In the genomic region with DNA sequence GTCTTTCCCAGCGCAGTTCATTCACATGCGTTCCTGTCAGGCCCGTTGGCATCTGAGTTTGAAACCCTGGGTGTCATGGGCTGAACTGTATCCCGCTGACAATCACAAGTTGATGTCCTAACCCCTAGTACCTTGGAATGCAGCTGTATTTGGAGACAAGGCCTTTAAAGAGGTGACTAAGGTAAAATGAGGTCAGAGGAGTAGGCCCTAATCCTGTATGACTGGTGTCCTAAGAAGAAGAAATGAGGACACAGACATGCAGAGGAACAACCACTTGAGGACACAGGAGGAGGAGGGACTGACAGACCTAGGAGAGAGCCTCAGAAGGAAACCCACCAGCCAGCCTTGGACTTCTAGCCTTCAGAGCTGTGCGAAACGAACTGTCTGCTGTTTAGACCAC, we compare ENCODE assay signal across 20 cellular contexts. TPM values are rescaled to one million over a fixed set of nuclear protein-coding genes. Genes with fewer than 3 reads are reported as not detected.
A peak's percentile ranks its signal among the peaks of the same experiment; 100 is the strongest.
DNase-seq lines count a peak whose midpoint lies in the region; ATAC-seq, FAIRE-seq and TF ChIP-seq lines count a peak whose summit lies in the region.
"Had no signal": no experiment of that assay in that cellular context is flagged by ENCODE, and none has a peak within 500 bp of the region (broad histone marks: within the 10 kb centered on the region; RNA-seq: fewer than 3 reads in every experiment).

No MANE protein-coding gene starts in this region.

- no peak for TF ChIP-seq CTCF in osteoblast (IDR thresholded peaks at IDR 0.05; ENCODE audit: extremely low read depth, low read depth, low read length)
- no peak for TF ChIP-seq CTCF in ascending aorta (IDR thresholded peaks at IDR 0.05)

- no peak overlapping the region for H3K4me2 ChIP-seq in osteoblast (ENCODE audit: insufficient read depth, low read length)

- H3K27me3 Mint-ChIP-seq in activated T-cell treated with anti-CD3 and anti-CD28 coated beads, Interleukin-2, amount 50 U/mL, for 24 hours: no peaks in the 10 kb centered on the region
- H3K27me3 Mint-ChIP-seq in activated T-helper 1 cell treated with anti-CD3 and anti-CD28 coated beads, Interleukin-12 subunit alpha, Interleukin-12 subunit beta, Interleukin-2, Interleukin-4 antibody, amounts not matched to agents 30 ng/mL and 10 ng/mL and 1 ng/mL, durations not matched to agents 14 hours and 24 hours and 36 hours (ENCODE audit: insufficient read depth): no peaks in the 10 kb centered on the region
- H3K27me3 Mint-ChIP-seq: activated CD4-positive, alpha-beta T cell treated with anti-CD3 and anti-CD28 coated beads, Interleukin-2, amount 10 ng/mL, durations not matched to agents 7 days and 5 days had no signal

- H3K4me1 Mint-ChIP-seq in activated T-cell treated with anti-CD3 and anti-CD28 coated beads, Interleukin-2, amount 50 U/mL, for 24 hours (ENCODE audit: low read depth): peaks cover 56% of the 10 kb centered on the region
- H3K4me1 Mint-ChIP-seq in activated T-helper 1 cell treated with anti-CD3 and anti-CD28 coated beads, Interleukin-12 subunit alpha, Interleukin-12 subunit beta, Interleukin-2, Interleukin-4 antibody, amounts not matched to agents 30 ng/mL and 10 ng/mL and 1 ng/mL, durations not matched to agents 14 hours and 24 hours and 36 hours (ENCODE audit: low read depth): peaks cover 24% of the 10 kb centered on the region

- H3K27ac ChIP-seq in osteoblast (ENCODE audit: low read depth, low read length): no peak overlapping the region
- no peak overlapping the region for H3K27ac ChIP-seq in ascending aorta
- H3K27ac ChIP-seq: upper lobe of left lung had no signal

- peaks cover 9% of the 10 kb centered on the region for H3K79me2 ChIP-seq in osteoblast (ENCODE audit: insufficient read depth, low read length)

- no peaks in the 10 kb centered on the region for H3K9me3 Mint-ChIP-seq in activated T-cell treated with anti-CD3 and anti-CD28 coated beads, Interleukin-2, amount 50 U/mL, for 24 hours
- no peaks in the 10 kb centered on the region for H3K9me3 Mint-ChIP-seq in activated T-helper 1 cell treated with anti-CD3 and anti-CD28 coated beads, Interleukin-12 subunit alpha, Interleukin-12 subunit beta, Interleukin-2, Interleukin-4 antibody, amounts not matched to agents 30 ng/mL and 10 ng/mL and 1 ng/mL, durations not matched to agents 14 hours and 24 hours and 36 hours
- H3K9me3 Mint-ChIP-seq: activated CD4-positive, alpha-beta T cell treated with anti-CD3 and anti-CD28 coated beads, Interleukin-2, amount 10 ng/mL, durations not matched to agents 7 days and 5 days had no signal

- intact Hi-C loops in activated T-helper 1 cell treated with anti-CD3 and anti-CD28 coated beads, Interleukin-12 subunit alpha, Interleukin-12 subunit beta, Interleukin-2, Interleukin-4 antibody, amounts not matched to agents 30 ng/mL and 10 ng/mL and 1 ng/mL, durations not matched to agents 14 hours and 24 hours and 36 hours (cut with micrococcal nuclease): no loop called here
- intact Hi-C loops in ascending aorta (cut with DNase I) (no loop called here), left colon (cut with DNase I, micrococcal nuclease) (no loop called here)

- ATAC-seq in left colon (no peak), GM21447 (IDR thresholded peaks at IDR 0.05; ENCODE audit: unreplicated experiment) (no peak)
- ATAC-seq: right cardiac atrium had no signal

- peak overlapping the region; percentile 82 for H3K27ac Mint-ChIP-seq in activated T-cell treated with anti-CD3 and anti-CD28 coated beads, Interleukin-2, amount 50 U/mL, for 24 hours
- H3K27ac Mint-ChIP-seq in activated T-helper 1 cell treated with anti-CD3 and anti-CD28 coated beads, Interleukin-12 subunit alpha, Interleukin-12 subunit beta, Interleukin-2, Interleukin-4 antibody, amounts not matched to agents 30 ng/mL and 10 ng/mL and 1 ng/mL, durations not matched to agents 14 hours and 24 hours and 36 hours: peak overlapping the region; percentile 50
- H3K27ac Mint-ChIP-seq: activated CD4-positive, alpha-beta T cell treated with anti-CD3 and anti-CD28 coated beads, Interleukin-2, amount 10 ng/mL, durations not matched to agents 7 days and 5 days had no signal

- H3K36me3 ChIP-seq in osteoblast (ENCODE audit: insufficient read depth, low read length) (peaks cover 41% of the 10 kb centered on the region), ascending aorta (peaks cover 13 to 49% of the 10 kb centered on the region in 2 donors)

- no peak overlapping the region for H2AFZ ChIP-seq in osteoblast (ENCODE audit: low read length)

- H3K4me3 Mint-ChIP-seq in activated T-cell treated with anti-CD3 and anti-CD28 coated beads, Interleukin-2, amount 50 U/mL, for 24 hours: no peak overlapping the region
- no peak overlapping the region for H3K4me3 Mint-ChIP-seq in activated T-helper 1 cell treated with anti-CD3 and anti-CD28 coated beads, Interleukin-12 subunit alpha, Interleukin-12 subunit beta, Interleukin-2, Interleukin-4 antibody, amounts not matched to agents 30 ng/mL and 10 ng/mL and 1 ng/mL, durations not matched to agents 14 hours and 24 hours and 36 hours
- H3K4me3 Mint-ChIP-seq: activated CD4-positive, alpha-beta T cell treated with anti-CD3 and anti-CD28 coated beads, Interleukin-2, amount 10 ng/mL, durations not matched to agents 7 days and 5 days had no signal

- peaks cover 3% of the 10 kb centered on the region for H3K4me1 ChIP-seq in osteoblast (ENCODE audit: insufficient read depth, low read length)
- H3K4me1 ChIP-seq in ascending aorta: no peaks in the 10 kb centered on the region

- peak; percentile 72 for FAIRE-seq in HTR-8/SVneo (lab: Jason Lieb, UNC)
- FAIRE-seq: A204.1, H54 had no signal

- H3K4me3 ChIP-seq in osteoblast (ENCODE audit: insufficient read depth, low read length) (no peak overlapping the region), ascending aorta (no peak overlapping the region)
- H3K4me3 ChIP-seq: upper lobe of left lung had no signal

- peaks cover 58% of the 10 kb centered on the region for H4K20me1 ChIP-seq in osteoblast (ENCODE audit: insufficient read depth, low read length)

- H3K9me3 ChIP-seq in osteoblast (ENCODE audit: low read depth, low read length) (no peaks in the 10 kb centered on the region), ascending aorta (no peaks in the 10 kb centered on the region)
- H3K9me3 ChIP-seq: BE2C, upper lobe of left lung had no signal

- H3K36me3 Mint-ChIP-seq in activated T-cell treated with anti-CD3 and anti-CD28 coated beads, Interleukin-2, amount 50 U/mL, for 24 hours (ENCODE audit: low read depth): peaks cover 80% of the 10 kb centered on the region
- H3K36me3 Mint-ChIP-seq in activated T-helper 1 cell treated with anti-CD3 and anti-CD28 coated beads, Interleukin-12 subunit alpha, Interleukin-12 subunit beta, Interleukin-2, Interleukin-4 antibody, amounts not matched to agents 30 ng/mL and 10 ng/mL and 1 ng/mL, durations not matched to agents 14 hours and 24 hours and 36 hours (ENCODE audit: low read depth): peaks cover 37% of the 10 kb centered on the region

- no peaks in the 10 kb centered on the region for H3K27me3 ChIP-seq in osteoblast (ENCODE audit: insufficient read depth, low read length)
- no peaks in the 10 kb centered on the region for H3K27me3 ChIP-seq in ascending aorta
- H3K27me3 ChIP-seq: BE2C, upper lobe of left lung had no signal

- DNase-seq in activated T-cell treated with anti-CD3 and anti-CD28 coated beads, Interleukin-2, amount 50 U/mL, for 24 hours: no peak
- DNase-seq in activated T-cell treated with anti-CD3 and anti-CD28 coated beads for 4 hours (no peak), HTR-8/SVneo (ENCODE audit: insufficient read length, low spot score) (no peak), osteoblast (ENCODE audit: insufficient read length, low spot score, missing footprints) (peak; percentile 47), ascending aorta (ENCODE audit: low spot score in 2 of 2) (no peak), left colon (no peak)
- DNase-seq in activated T-helper 1 cell treated with anti-CD3 and anti-CD28 coated beads, Interleukin-12 subunit alpha, Interleukin-12 subunit beta, Interleukin-2, Interleukin-4 antibody, amounts not matched to agents 30 ng/mL and 10 ng/mL and 1 ng/mL, durations not matched to agents 14 hours and 24 hours and 36 hours (ENCODE audit: low spot score): no peak
- DNase-seq: activated CD4-positive, alpha-beta T cell treated with anti-CD3 and anti-CD28 coated beads, Interleukin-2, amount 10 ng/mL, durations not matched to agents 7 days and 5 days; activated effector memory CD4-positive, alpha-beta T cell treated with Interleukin-2 at 50 U/mL for 16 hours; BE2C; NCI-H1092; NCI-H187 treated with DMSO at 0.1 percent for 48 hours; NCI-H774; occipital lobe; T-helper 1 cell; upper lobe of left lung had no signal

RNA-seq across cellular contexts. Expression of a gene that starts 33.1 kb away (rescaled TPM):
- total RNA-seq in activated T-helper 1 cell treated with anti-CD3 and anti-CD28 coated beads, Interleukin-12 subunit alpha, Interleukin-12 subunit beta, Interleukin-2, Interleukin-4 antibody, amounts not matched to agents 30 ng/mL and 10 ng/mL and 1 ng/mL, durations not matched to agents 14 hours and 24 hours and 36 hours: 38.2 and 42.2 TPM in 2 replicates
- total RNA-seq in osteoblast (62.5 and 71.3 TPM in 2 replicates), ascending aorta (26.1 TPM), left colon (1 to 10 TPM; 4.4 to 9.2 TPM)

RNA-seq across cellular contexts. Expression of a gene that starts 43.5 kb away (rescaled TPM):
- 1.6 TPM in 2 replicates for total RNA-seq in activated T-helper 1 cell treated with anti-CD3 and anti-CD28 coated beads, Interleukin-12 subunit alpha, Interleukin-12 subunit beta, Interleukin-2, Interleukin-4 antibody, amounts not matched to agents 30 ng/mL and 10 ng/mL and 1 ng/mL, durations not matched to agents 14 hours and 24 hours and 36 hours
- total RNA-seq in osteoblast (0.88 and 1.4 TPM in 2 replicates), ascending aorta (1.2 TPM), left colon (10 to 100 TPM; 62.3 to 75.3 TPM)

Comparison
In these comparisons a context has a peak if more than half of its experiments do, and no peak if none do; other contexts are left out.
1. RNA of a gene that starts 43.5 kb away (total RNA-seq): 62.3 to 75.3 TPM in left colon; 1.6 TPM in activated T-helper 1 cell treated with anti-CD3 and anti-CD28 coated beads, Interleukin-12 subunit alpha, Interleukin-12 subunit beta, Interleukin-2, Interleukin-4 antibody, amounts not matched to agents 30 ng/mL and 10 ng/mL and 1 ng/mL, durations not matched to agents 14 hours and 24 hours and 36 hours, 0.88 to 1.4 TPM in osteoblast and 1.2 TPM in ascending aorta (single experiment); every median in the first group is over 10 times any median in the second.